ENCODE assay signal across 1 cellular context in genomic region chr2:200905618-200906296, GRCh38.
TF ChIP-seq lines count a peak whose summit lies in the region.

No MANE protein-coding gene starts in this region.

TF ChIP-seq in HepG2, 621 proteins besides CTCF, POLR2A, EP300 and RAD21 (continued from another document and continues in another):
- TF ChIP-seq ZNF850 (CRISPR knock-in tag; conservative IDR thresholded peaks at IDR 0.05) (no peak), HES4 (CRISPR knock-in tag; IDR thresholded peaks at IDR 0.05; ENCODE audit: borderline replicate concordance) (no peak), AFF4 (CRISPR knock-in tag; IDR thresholded peaks at IDR 0.05) (no peak), ZBTB49 (CRISPR knock-in tag; IDR thresholded peaks at IDR 0.05; ENCODE audit: borderline replicate concordance) (no peak), ARID3A (IDR thresholded peaks at IDR 0.05; ENCODE audit: low read depth, low read length) (0 out of 2 replicates have a peak, but pooled peaks have one; percentile 32), SALL1 (CRISPR knock-in tag; IDR thresholded peaks at IDR 0.05) (peak; percentile 59), ATF2 (CRISPR knock-in tag; IDR thresholded peaks at IDR 0.05) (no peak), ASH2L (IDR thresholded peaks at IDR 0.05; ENCODE audit: insufficient read length, low read depth, low read length) (no peak), KLF16 (CRISPR knock-in tag; IDR thresholded peaks at IDR 0.05) (0 out of 4 replicates have a peak, but pooled peaks of 1 of the 2 experiments have one; percentile 42), TCF7L2 (IDR thresholded peaks at IDR 0.05; ENCODE audit: low read depth, low read length) (no peak), ZNF75D (CRISPR knock-in tag; IDR thresholded peaks at IDR 0.05; ENCODE audit: borderline replicate concordance) (no peak), KMT2A (CRISPR knock-in tag; IDR thresholded peaks at IDR 0.05) (0 out of 2 replicates have a peak, but pooled peaks have one; percentile 32), HNRNPLL (IDR thresholded peaks at IDR 0.05; ENCODE audit: low read depth, low read length, poor library complexity, severe bottlenecking) (no peak), NFKBIZ (CRISPR knock-in tag; IDR thresholded peaks at IDR 0.05) (no peak), ZUFSP (CRISPR knock-in tag; IDR thresholded peaks at IDR 0.05; ENCODE audit: borderline replicate concordance) (no peak), POLR2AphosphoS5 (IDR thresholded peaks at IDR 0.05; ENCODE audit: low read depth, low read length) (peak; percentile 14; the same call in 1 of the 2 replicates), ZNF619 (CRISPR knock-in tag; IDR thresholded peaks at IDR 0.05) (no peak), HBP1 (CRISPR knock-in tag; IDR thresholded peaks at IDR 0.05; ENCODE audit: low read depth) (no peak), ELF3 (CRISPR knock-in tag; IDR thresholded peaks at IDR 0.05) (peak; percentile 44; the same call in 1 of the 2 replicates), CBX2 (IDR thresholded peaks at IDR 0.05; ENCODE audit: low read depth, low read length) (no peak), CBX2 (CRISPR knock-in tag; IDR thresholded peaks at IDR 0.05; ENCODE audit: low read depth) (no peak), GPBP1L1 (CRISPR knock-in tag; IDR thresholded peaks at IDR 0.05) (no peak), SNAPC2 (CRISPR knock-in tag; IDR thresholded peaks at IDR 0.05) (no peak), RFX5 (IDR thresholded peaks at IDR 0.05; ENCODE audit: low read depth, low read length) (no peak), HOMEZ (CRISPR knock-in tag; IDR thresholded peaks at IDR 0.05; ENCODE audit: low read depth) (0 out of 2 replicates have a peak, but pooled peaks have one; percentile 27), HOXA5 (CRISPR knock-in tag; IDR thresholded peaks at IDR 0.05) (no peak), ZNF614 (CRISPR knock-in tag; IDR thresholded peaks at IDR 0.05; ENCODE audit: borderline replicate concordance) (0 out of 2 replicates have a peak, but pooled peaks have one; percentile 35), ZNF263 (CRISPR knock-in tag; IDR thresholded peaks at IDR 0.05) (0 out of 2 replicates have a peak, but pooled peaks have one; percentile 30), ZFP36 (IDR thresholded peaks at IDR 0.05; ENCODE audit: borderline replicate concordance, low read depth, low read length, partially characterized antibody) (no peak), ZNF740 (CRISPR knock-in tag; IDR thresholded peaks at IDR 0.05) (no peak), ZNF10 (CRISPR knock-in tag; IDR thresholded peaks at IDR 0.05; ENCODE audit: borderline replicate concordance, low read depth) (no peak), MLLT10 (CRISPR knock-in tag; IDR thresholded peaks at IDR 0.05) (no peak), NCOA1 (CRISPR knock-in tag; IDR thresholded peaks at IDR 0.05) (no peak), ZNF441 (CRISPR knock-in tag; IDR thresholded peaks at IDR 0.05; ENCODE audit: borderline replicate concordance) (no peak), SMYD3 (CRISPR knock-in tag; IDR thresholded peaks at IDR 0.05) (peak; percentile 43; the same call in 1 of the 2 replicates), ARID5B (CRISPR knock-in tag; IDR thresholded peaks at IDR 0.05) (0 out of 2 replicates have a peak, but pooled peaks have one; percentile 30), ZNF430 (CRISPR knock-in tag; IDR thresholded peaks at IDR 0.05) (no peak), ZNF414 (CRISPR knock-in tag; IDR thresholded peaks at IDR 0.05) (no peak), STAT5B (CRISPR knock-in tag; IDR thresholded peaks at IDR 0.05) (no peak)
